ENCODE assay signal across 1 cellular context in genomic region chr9:137076636-137077009, GRCh38.
TF ChIP-seq lines count a peak whose summit lies in the region.

No MANE protein-coding gene starts in this region.

TF ChIP-seq in H1, 55 proteins besides CTCF, POLR2A, EP300 and RAD21:
- no peak for TF ChIP-seq SIN3A (conservative IDR thresholded peaks at IDR 0.05 in 1 of 2, IDR thresholded peaks at IDR 0.05 in 1 of 2; ENCODE audit: low read depth in 1 of 2, low read length in 2 of 2)
- TF ChIP-seq USF2 (IDR thresholded peaks at IDR 0.05; ENCODE audit: low read length): no peak
- TF ChIP-seq CBX5 (IDR thresholded peaks at IDR 0.05; ENCODE audit: low read depth, low read length): no peak
- no peak for TF ChIP-seq MAFK (IDR thresholded peaks at IDR 0.05; ENCODE audit: low read depth, low read length)
- TF ChIP-seq TBP (IDR thresholded peaks at IDR 0.05; ENCODE audit: low read depth, low read length): no peak
